In the genomic region with DNA sequence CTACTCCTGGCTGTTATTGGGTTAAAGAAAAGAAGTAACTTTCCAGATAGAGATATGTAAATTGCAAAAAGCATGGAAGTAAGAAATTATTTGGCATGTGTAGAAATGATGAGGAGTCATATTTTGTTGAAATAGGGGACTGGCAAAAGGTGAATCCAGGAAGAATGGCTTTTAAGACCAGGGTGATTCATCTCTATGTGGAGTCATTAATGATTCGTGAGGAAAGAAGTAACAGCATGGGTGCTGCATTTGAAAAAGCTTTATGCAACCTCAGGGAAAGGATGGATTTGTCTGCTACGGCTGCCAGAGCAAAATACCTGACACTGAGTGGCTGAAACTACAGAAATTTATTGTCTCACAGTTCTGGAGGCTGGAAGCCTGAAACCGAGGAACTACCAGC, we compare ENCODE assay signal across 1 cellular context.
TF ChIP-seq lines count a peak whose summit lies in the region.

No MANE protein-coding gene starts in this region.

TF ChIP-seq in H1, 55 proteins besides CTCF, POLR2A, EP300 and RAD21 (continued from another document):
- TF ChIP-seq KDM4A (IDR thresholded peaks at IDR 0.05; ENCODE audit: low read depth, low read length, severe bottlenecking) (no peak), ASH2L (IDR thresholded peaks at IDR 0.05; ENCODE audit: low read length) (no peak), MAX (IDR thresholded peaks at IDR 0.05) (no peak), TEAD4 (IDR thresholded peaks at IDR 0.05; ENCODE audit: low read depth, low read length) (no peak), ATF3 (IDR thresholded peaks at IDR 0.05; ENCODE audit: insufficient read depth, low read depth, low read length) (no peak), NANOG (IDR thresholded peaks at IDR 0.05; ENCODE audit: insufficient read depth, low read depth, low read length, poor library complexity, severe bottlenecking) (no peak), ZNF274 (IDR thresholded peaks at IDR 0.05; ENCODE audit: borderline replicate concordance, extremely low read depth, low read length) (no peak), TAF1 (IDR thresholded peaks at IDR 0.05; ENCODE audit: low read depth, low read length) (no peak), RNF2 (IDR thresholded peaks at IDR 0.05; ENCODE audit: borderline replicate concordance, low read depth, low read length, missing control alignments, poor library complexity, severe bottlenecking) (no peak), EZH2 (IDR thresholded peaks at IDR 0.05; ENCODE audit: low read depth, low read length, severe bottlenecking) (no peak)
